Comparison of ENCODE assay signal across 1 cellular context in genomic region chr12:50022903-50023302, GRCh38.
TF ChIP-seq lines count a peak whose summit lies in the region.

No MANE protein-coding gene starts in this region.

TF ChIP-seq in HepG2, 621 proteins besides CTCF, POLR2A, EP300 and RAD21:
- TF ChIP-seq ZNF264 (CRISPR knock-in tag; IDR thresholded peaks at IDR 0.05) (no peak), ZFAT (CRISPR knock-in tag; conservative IDR thresholded peaks at IDR 0.05) (no peak), IKZF5 (CRISPR knock-in tag; IDR thresholded peaks at IDR 0.05) (no peak)
